Comparison of ENCODE assay signal across 21 cellular contexts in genomic region chr18:79571221-79572092, GRCh38.
A peak's percentile ranks its signal among the peaks of the same experiment; 100 is the strongest.
DNase-seq lines count a peak whose midpoint lies in the region; ATAC-seq, FAIRE-seq and TF ChIP-seq lines count a peak whose summit lies in the region.
"Had no signal": no experiment of that assay in that cellular context is flagged by ENCODE, and none has a peak within 500 bp of the region (broad histone marks: within the 10 kb centered on the region; RNA-seq: fewer than 3 reads in every experiment).

No MANE protein-coding gene starts in this region.

- intact Hi-C loops in kidney (cut with DNase I), result no loop called here

- no peak for TF ChIP-seq POLR2A in Peyer's patch (IDR thresholded peaks at IDR 0.05)

- peaks cover 12% of the 10 kb centered on the region for H3K27me3 Mint-ChIP-seq in activated naive CD4-positive, alpha-beta T cell treated with anti-CD3 and anti-CD28 coated beads, Interleukin-2, amount 10 ng/mL, durations not matched to agents 7 days and 5 days

- DNase-seq in activated naive CD4-positive, alpha-beta T cell treated with anti-CD3 and anti-CD28 coated beads, Interleukin-2, amount 10 ng/mL, durations not matched to agents 7 days and 5 days, result peak; percentile 2
- DNase-seq in activated naive CD4-positive, alpha-beta T cell (lab: John Stamatoyannopoulos, UW), result no peak
- DNase-seq in Peyer's patch (peak in 2 of 3 donors; percentile 27 to 45), kidney (peak; percentile 54), smooth muscle cell (lab: John Stamatoyannopoulos, UW; ENCODE audit: unreplicated experiment) (no peak), NCI-H2171 treated with DMSO at 0.1 percent for 48 hours (lab: John Stamatoyannopoulos, UW) (no peak)
- DNase-seq: Caco-2; gastrocnemius medialis; NCI-H2081; NCI-H748 treated with DMSO at 0.1 percent for 48 hours; occipital lobe; stimulated activated naive CD4-positive, alpha-beta T cell treated with Interleukin-2 at 50 U/mL for 16 hours; T-helper 1 cell had no signal

- H3K4me3 ChIP-seq in Peyer's patch (no peak overlapping the region), kidney (ENCODE audit: low read length in 2 of 2) (no peak overlapping the region), smooth muscle cell (no peak overlapping the region)
- H3K4me3 ChIP-seq: gastrocnemius medialis, GM12878, MG63, vagina had no signal

- H3K4me1 Mint-ChIP-seq in activated naive CD4-positive, alpha-beta T cell treated with anti-CD3 and anti-CD28 coated beads, Interleukin-2, amount 10 ng/mL, durations not matched to agents 7 days and 5 days, result peaks cover 19% of the 10 kb centered on the region
- H3K4me1 Mint-ChIP-seq: central memory CD8-positive, alpha-beta T cell had no signal

- no peak overlapping the region for H2AFZ ChIP-seq in smooth muscle cell (ENCODE audit: low read depth)

- peaks cover 22% of the 10 kb centered on the region for H3K9me3 Mint-ChIP-seq in activated naive CD4-positive, alpha-beta T cell treated with anti-CD3 and anti-CD28 coated beads, Interleukin-2, amount 10 ng/mL, durations not matched to agents 7 days and 5 days

- no peak overlapping the region for H3K4me3 Mint-ChIP-seq in activated naive CD4-positive, alpha-beta T cell treated with anti-CD3 and anti-CD28 coated beads, Interleukin-2, amount 10 ng/mL, durations not matched to agents 7 days and 5 days
- H3K4me3 Mint-ChIP-seq: central memory CD8-positive, alpha-beta T cell had no signal

- H3K4me2 ChIP-seq in smooth muscle cell, result peak overlapping the region; percentile 33

- no peaks in the 10 kb centered on the region for H4K20me1 ChIP-seq in smooth muscle cell (ENCODE audit: low read depth)

- no peaks in the 10 kb centered on the region for H3K79me2 ChIP-seq in smooth muscle cell (ENCODE audit: low read depth)

- TF ChIP-seq CTCF in Peyer's patch (IDR thresholded peaks at IDR 0.05) (no peak), kidney (IDR thresholded peaks at IDR 0.05; ENCODE audit: borderline replicate concordance, extremely low read depth, insufficient read depth) (no peak), smooth muscle cell (IDR thresholded peaks at IDR 0.05; ENCODE audit: borderline replicate concordance, insufficient read depth, poor library complexity, severe bottlenecking) (no peak)

- FAIRE-seq in kidney (lab: Jason Lieb, UNC), result no peak
- FAIRE-seq: endothelial cell of umbilical vein, GM12878, RCC 7860 had no signal

- CTCF ChIA-PET in activated naive CD4-positive, alpha-beta T cell treated with anti-CD3 and anti-CD28 coated beads, Interleukin-2, amount 10 ng/mL, durations not matched to agents 7 days and 5 days (lab: Charles Lee), result no interaction called here

- H3K27ac Mint-ChIP-seq in activated naive CD4-positive, alpha-beta T cell treated with anti-CD3 and anti-CD28 coated beads, Interleukin-2, amount 10 ng/mL, durations not matched to agents 7 days and 5 days, result no peak overlapping the region

- H3K36me3 Mint-ChIP-seq in activated naive CD4-positive, alpha-beta T cell treated with anti-CD3 and anti-CD28 coated beads, Interleukin-2, amount 10 ng/mL, durations not matched to agents 7 days and 5 days, result no peaks in the 10 kb centered on the region

- H3K9ac ChIP-seq in kidney (ENCODE audit: low read length in 2 of 2) (no peak overlapping the region), smooth muscle cell (ENCODE audit: low read depth) (no peak overlapping the region)

- H3K27me3 ChIP-seq in Peyer's patch (no peaks in the 10 kb centered on the region), smooth muscle cell (ENCODE audit: low read depth) (no peaks in the 10 kb centered on the region)
- H3K27me3 ChIP-seq: gastrocnemius medialis, MG63, vagina had no signal

- ATAC-seq in HG03280 (IDR thresholded peaks at IDR 0.05; ENCODE audit: unreplicated experiment) (no peak), HG02852 (IDR thresholded peaks at IDR 0.05; ENCODE audit: unreplicated experiment) (no peak)
- ATAC-seq: gastrocnemius medialis, GM12878 had no signal

- 94% methylated on average over 37 of the region's 38 CpGs for WGBS in smooth muscle cell (ENCODE audit: low lambda C conversion rate)

- H3F3A ChIP-seq in smooth muscle cell (ENCODE audit: low read depth), result peaks cover 7% of the 10 kb centered on the region

- H3K27ac ChIP-seq in Peyer's patch (no peak overlapping the region), kidney (ENCODE audit: low read depth in 2 of 2, low read length in 2 of 2) (no peak overlapping the region), smooth muscle cell (ENCODE audit: low read depth) (peak overlapping the region; percentile 70)
- H3K27ac ChIP-seq: gastrocnemius medialis, vagina had no signal

- H3K4me1 ChIP-seq in Peyer's patch, result peaks cover 0 to 7% (median 2%) of the 10 kb centered on the region in 4 donors
- H3K4me1 ChIP-seq in kidney (ENCODE audit: control insufficient read depth in 1 of 2, insufficient read depth in 1 of 2, low read depth in 1 of 2, low read length in 2 of 2), result no peaks in the 10 kb centered on the region
- peaks cover 20% of the 10 kb centered on the region for H3K4me1 ChIP-seq in smooth muscle cell (ENCODE audit: low read depth)
- H3K4me1 ChIP-seq: Caco-2 had no signal

- H3K36me3 ChIP-seq in Peyer's patch (no peaks in the 10 kb centered on the region), kidney (ENCODE audit: control insufficient read depth in 1 of 2, insufficient read depth in 2 of 2, low read length in 2 of 2) (no peaks in the 10 kb centered on the region), smooth muscle cell (ENCODE audit: low read depth) (no peaks in the 10 kb centered on the region)
- H3K36me3 ChIP-seq: gastrocnemius medialis, MG63, vagina had no signal

- H3K9me3 ChIP-seq in Peyer's patch (peaks cover 0 to 10% (median 2%) of the 10 kb centered on the region in 4 donors), kidney (ENCODE audit: control insufficient read depth in 1 of 2, low read length in 2 of 2) (peaks cover 0 to 10% of the 10 kb centered on the region in 2 donors), smooth muscle cell (replicated peaks; ENCODE audit: low read depth) (peaks cover 5% of the 10 kb centered on the region)
- H3K9me3 ChIP-seq: Caco-2, vagina had no signal

Comparison
In these comparisons a context has a peak if more than half of its experiments do, and no peak if none do; other contexts are left out.
1. DNase-seq: peak in activated naive CD4-positive, alpha-beta T cell treated with anti-CD3 and anti-CD28 coated beads, Interleukin-2, amount 10 ng/mL, durations not matched to agents 7 days and 5 days (single experiment), Peyer's patch (2 of 3) and kidney (single experiment); none in activated naive CD4-positive, alpha-beta T cell (0 of 4), smooth muscle cell (single experiment) and NCI-H2171 treated with DMSO at 0.1 percent for 48 hours (single experiment).